Comparison of ENCODE assay signal across 21 cellular contexts in the genomic region with DNA sequence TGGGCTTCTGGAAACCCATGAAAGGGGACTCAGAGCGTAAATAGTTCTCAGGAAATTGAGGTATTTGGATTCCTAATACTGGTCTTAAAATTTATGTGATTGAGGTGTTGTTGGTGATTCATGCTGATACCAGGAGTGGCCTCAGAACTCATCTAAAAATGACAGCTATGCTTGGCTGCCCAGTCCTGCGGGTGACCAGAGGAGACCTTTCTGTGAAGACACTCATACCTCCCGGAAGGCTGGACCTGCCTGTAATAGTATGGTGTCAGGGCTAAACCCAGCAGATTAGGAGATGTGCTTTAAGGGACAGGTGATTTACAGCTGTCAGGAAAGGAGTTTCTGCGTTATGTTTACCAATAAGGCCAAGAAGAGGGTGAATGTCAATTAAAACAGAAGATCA. TPM values are rescaled to one million over a fixed set of nuclear protein-coding genes. Genes with fewer than 3 reads are reported as not detected.
"Had no signal": no experiment of that assay in that cellular context is flagged by ENCODE, and none has a peak within 500 bp of the region (broad histone marks: within the 10 kb centered on the region; RNA-seq: fewer than 3 reads in every experiment).

No MANE protein-coding gene starts in this region.

- H3K4me3 ChIP-seq: colonic mucosa, dorsolateral prefrontal cortex, esophagus muscularis mucosa, gastroesophageal sphincter, heart left ventricle, left lung, lower lobe of right lung had no signal

- H3K36me3 ChIP-seq: colonic mucosa, esophagus muscularis mucosa, gastroesophageal sphincter, heart left ventricle, left lung, lower lobe of right lung had no signal

- ATAC-seq: foreskin keratinocyte, gastroesophageal sphincter, heart left ventricle, left cardiac atrium, left lung, left ventricle myocardium superior, lower lobe of right lung had no signal

- FAIRE-seq: endothelial cell of umbilical vein, frontal cortex, islet of Langerhans, keratinocyte had no signal

- H3K9me3 ChIP-seq: colonic mucosa had no signal

- H3K27me3 ChIP-seq: colonic mucosa, dorsolateral prefrontal cortex, esophagus muscularis mucosa, gastroesophageal sphincter, heart left ventricle, left lung had no signal

- H3K27ac ChIP-seq: colonic mucosa, dorsolateral prefrontal cortex, esophagus muscularis mucosa, foreskin keratinocyte, gastroesophageal sphincter, heart left ventricle, left lung, lower lobe of right lung had no signal

- DNase-seq: cerebellar nuclear complex; colonic mucosa; dermis blood vessel endothelial cell; dorsolateral prefrontal cortex; effector CD4-positive, alpha-beta T cell; effector memory CD4-positive, alpha-beta T cell; foreskin keratinocyte; heart left ventricle; hippocampal formation; left cardiac atrium; left lung; left ventricle myocardium superior; lower lobe of right lung; mesendoderm; midbrain had no signal

- H3K4me1 ChIP-seq: colonic mucosa, foreskin keratinocyte had no signal

RNA-seq across cellular contexts. Expression of a gene that starts 29.9 kb away (rescaled TPM):
- total RNA-seq: foreskin keratinocyte had no signal
- polyA plus RNA-seq: foreskin keratinocyte had no signal
